Comparison of ENCODE assay signal across 13 cellular contexts in the genomic region with DNA sequence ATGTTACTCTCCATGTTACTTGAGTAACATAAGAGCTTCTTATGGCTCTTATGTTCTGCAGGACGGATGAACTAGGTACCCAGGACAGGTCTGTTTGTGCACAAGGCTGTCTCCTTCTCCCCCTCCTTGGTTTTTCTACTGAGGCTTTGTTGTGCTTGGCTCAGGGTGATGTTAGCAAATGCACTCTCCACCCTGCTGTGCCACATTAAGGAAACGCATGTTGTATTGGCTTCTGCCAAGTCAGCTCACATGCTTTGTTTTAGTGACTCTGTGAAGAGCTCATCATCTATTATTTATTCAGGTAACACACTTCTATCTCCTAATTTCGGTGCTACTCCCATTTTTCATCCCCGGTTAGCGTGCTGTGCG.
DNase-seq lines count a peak whose midpoint lies in the region; ATAC-seq and TF ChIP-seq lines count a peak whose summit lies in the region.
"Had no signal": no experiment of that assay in that cellular context is flagged by ENCODE, and none has a peak within 500 bp of the region (broad histone marks: within the 10 kb centered on the region; RNA-seq: fewer than 3 reads in every experiment).

No MANE protein-coding gene starts in this region.

- no peak overlapping the region for H3K27ac ChIP-seq in ovary
- H3K27ac ChIP-seq: BLaER1 treated with 17β-estradiol and CSF1 and Interleukin-3, amounts not matched to agents 10 nM and 100 nM had no signal

- no peaks in the 10 kb centered on the region for H3K9me3 Mint-ChIP-seq in natural killer cell
- H3K9me3 Mint-ChIP-seq in natural killer cell treated with Interleukin-12 subunit alpha and Interleukin-12 subunit beta and Interleukin-15 and Interleukin-18, amount 100 ng/mL, for 72 hours, result no peaks in the 10 kb centered on the region
- no peaks in the 10 kb centered on the region for H3K9me3 Mint-ChIP-seq in activated CD8-positive, alpha-beta memory T cell treated with anti-CD3 and anti-CD28 coated beads, Interleukin-2, amount 10 ng/mL, durations not matched to agents 7 days and 5 days (ENCODE audit: low read depth)

- no peak overlapping the region for H3K4me3 Mint-ChIP-seq in natural killer cell
- no peak overlapping the region for H3K4me3 Mint-ChIP-seq in natural killer cell treated with Interleukin-12 subunit alpha and Interleukin-12 subunit beta and Interleukin-15 and Interleukin-18, amount 100 ng/mL, for 72 hours
- no peak overlapping the region for H3K4me3 Mint-ChIP-seq in activated CD8-positive, alpha-beta memory T cell treated with anti-CD3 and anti-CD28 coated beads, Interleukin-2, amount 10 ng/mL, durations not matched to agents 7 days and 5 days
- H3K4me3 Mint-ChIP-seq: stimulated activated naive CD8-positive, alpha-beta T cell treated with anti-CD3 and anti-CD28 coated beads, Interleukin-15, Interleukin-2, amounts not matched to agents 100 ng/mL and 50 ng/mL, for 24 hours had no signal

- H3K4me1 Mint-ChIP-seq in natural killer cell, result peaks cover 66 to 74% of the 10 kb centered on the region in 2 donors
- peaks cover 51 to 57% of the 10 kb centered on the region in 2 donors for H3K4me1 Mint-ChIP-seq in natural killer cell treated with Interleukin-12 subunit alpha and Interleukin-12 subunit beta and Interleukin-15 and Interleukin-18, amount 100 ng/mL, for 72 hours (ENCODE audit: low read depth in 2 of 2)
- peaks cover 35% of the 10 kb centered on the region for H3K4me1 Mint-ChIP-seq in activated CD8-positive, alpha-beta memory T cell treated with anti-CD3 and anti-CD28 coated beads, Interleukin-2, amount 10 ng/mL, durations not matched to agents 7 days and 5 days

- no peaks in the 10 kb centered on the region for H3K27me3 Mint-ChIP-seq in natural killer cell (ENCODE audit: low read depth in 2 of 2)
- no peaks in the 10 kb centered on the region for H3K27me3 Mint-ChIP-seq in natural killer cell treated with Interleukin-12 subunit alpha and Interleukin-12 subunit beta and Interleukin-15 and Interleukin-18, amount 100 ng/mL, for 72 hours
- H3K27me3 Mint-ChIP-seq in activated CD8-positive, alpha-beta memory T cell treated with anti-CD3 and anti-CD28 coated beads, Interleukin-2, amount 10 ng/mL, durations not matched to agents 7 days and 5 days, result no peaks in the 10 kb centered on the region
- H3K27me3 Mint-ChIP-seq: stimulated activated naive CD8-positive, alpha-beta T cell treated with anti-CD3 and anti-CD28 coated beads, Interleukin-15, Interleukin-2, amounts not matched to agents 100 ng/mL and 50 ng/mL, for 24 hours had no signal

- peak overlapping the region; percentile 37 to 64 for H3K27ac Mint-ChIP-seq in natural killer cell
- H3K27ac Mint-ChIP-seq in natural killer cell treated with Interleukin-12 subunit alpha and Interleukin-12 subunit beta and Interleukin-15 and Interleukin-18, amount 100 ng/mL, for 72 hours, result peak overlapping the region in 1 of 2 donors; percentile 1
- no peak overlapping the region for H3K27ac Mint-ChIP-seq in activated CD8-positive, alpha-beta memory T cell treated with anti-CD3 and anti-CD28 coated beads, Interleukin-2, amount 10 ng/mL, durations not matched to agents 7 days and 5 days
- H3K27ac Mint-ChIP-seq: stimulated activated naive CD8-positive, alpha-beta T cell treated with anti-CD3 and anti-CD28 coated beads, Interleukin-15, Interleukin-2, amounts not matched to agents 100 ng/mL and 50 ng/mL, for 24 hours had no signal

- TF ChIP-seq CTCF in natural killer cell (IDR thresholded peaks at IDR 0.05) (no peak), ovary (IDR thresholded peaks at IDR 0.05) (no peak)

- no peaks in the 10 kb centered on the region for H3K9me3 ChIP-seq in ovary

- H3K27me3 ChIP-seq in ovary, result no peaks in the 10 kb centered on the region
- H3K27me3 ChIP-seq: BLaER1 treated with 17β-estradiol and CSF1 and Interleukin-3, amounts not matched to agents 10 nM and 100 nM had no signal

- TF ChIP-seq EP300 in ovary (IDR thresholded peaks at IDR 0.05), result no peak

- 62 to 73% (median 65%) methylated on average over 6 of the region's 6 CpGs for WGBS in ovary, 3 donors

- intact Hi-C loops in natural killer cell (cut with micrococcal nuclease), result no loop called here
- intact Hi-C loops in ovary (cut with DNase I), result no loop called here

- no peak overlapping the region for H3K4me3 ChIP-seq in ovary
- H3K4me3 ChIP-seq: BLaER1 treated with 17β-estradiol and CSF1 and Interleukin-3, amounts not matched to agents 10 nM and 100 nM had no signal

- no peaks in the 10 kb centered on the region for H3K4me1 ChIP-seq in ovary (ENCODE audit: insufficient read depth)

- no peaks in the 10 kb centered on the region for H3K36me3 ChIP-seq in ovary

- TF ChIP-seq POLR2A in ovary (IDR thresholded peaks at IDR 0.05), result no peak

- no peaks in the 10 kb centered on the region for H3K36me3 Mint-ChIP-seq in natural killer cell
- H3K36me3 Mint-ChIP-seq in natural killer cell treated with Interleukin-12 subunit alpha and Interleukin-12 subunit beta and Interleukin-15 and Interleukin-18, amount 100 ng/mL, for 72 hours, result no peaks in the 10 kb centered on the region
- peaks cover 10% of the 10 kb centered on the region for H3K36me3 Mint-ChIP-seq in activated CD8-positive, alpha-beta memory T cell treated with anti-CD3 and anti-CD28 coated beads, Interleukin-2, amount 10 ng/mL, durations not matched to agents 7 days and 5 days

- DNase-seq in natural killer cell (no peak), NCI-H345 treated with DMSO at 0.1 percent for 48 hours (lab: John Stamatoyannopoulos, UW; ENCODE audit: unreplicated experiment) (peak; percentile 72), ovary (no peak), NCI-H82 (lab: John Stamatoyannopoulos, UW) (no peak), NOMO-1 treated with dmso at 0.1 percent for 144 hours (lab: John Stamatoyannopoulos, UW; ENCODE audit: unreplicated experiment) (no peak)
- DNase-seq in natural killer cell treated with Interleukin-12 subunit alpha and Interleukin-12 subunit beta and Interleukin-15 and Interleukin-18, amount 100 ng/mL, for 72 hours (ENCODE audit: low spot score), result no peak
- no peak for DNase-seq in activated CD8-positive, alpha-beta memory T cell treated with anti-CD3 and anti-CD28 coated beads, Interleukin-2, amount 10 ng/mL, durations not matched to agents 7 days and 5 days
- DNase-seq: amniotic stem cell, HCEC 1CT, OCI-M1 had no signal

- ATAC-seq in natural killer cell, result no peak
- ATAC-seq in natural killer cell treated with Interleukin-12 subunit alpha and Interleukin-12 subunit beta and Interleukin-15 and Interleukin-18, amount 100 ng/mL, for 72 hours, result no peak
- ATAC-seq in esophagus mucosa, result peak; percentile 37
- no peak for ATAC-seq in activated CD8-positive, alpha-beta memory T cell treated with anti-CD3 and anti-CD28 coated beads, Interleukin-2, amount 10 ng/mL, durations not matched to agents 7 days and 5 days

- CTCF ChIA-PET in activated CD8-positive, alpha-beta memory T cell treated with anti-CD3 and anti-CD28 coated beads, Interleukin-2, amount 10 ng/mL, durations not matched to agents 7 days and 5 days (lab: Charles Lee), result no interaction called here
